Comparison of ENCODE assay signal across 15 cellular contexts in genomic region chr16:58885528-58886170, GRCh38.
A peak's percentile ranks its signal among the peaks of the same experiment; 100 is the strongest.
DNase-seq lines count a peak whose midpoint lies in the region; ATAC-seq and FAIRE-seq lines count a peak whose summit lies in the region.
"Had no signal": no experiment of that assay in that cellular context is flagged by ENCODE, and none has a peak within 500 bp of the region (broad histone marks: within the 10 kb centered on the region; RNA-seq: fewer than 3 reads in every experiment).

No MANE protein-coding gene starts in this region.

- peaks cover 0 to 7% of the 10 kb centered on the region in 2 donors for H3K9me3 Mint-ChIP-seq in stimulated activated naive CD8-positive, alpha-beta T cell treated with anti-CD3 and anti-CD28 coated beads, Interleukin-15, amount 100 ng/mL, for 72 hours
- H3K9me3 Mint-ChIP-seq: activated naive CD8-positive, alpha-beta T cell treated with anti-CD3 and anti-CD28 coated beads for 36 hours; GM23338 had no signal

- peak; percentile 67 for FAIRE-seq in GM18507 (lab: Jason Lieb, UNC)

- H3K4me3 Mint-ChIP-seq in stimulated activated naive CD8-positive, alpha-beta T cell treated with anti-CD3 and anti-CD28 coated beads, Interleukin-15, amount 100 ng/mL, for 72 hours, result no peak overlapping the region
- H3K4me3 Mint-ChIP-seq: activated CD8-positive, alpha-beta memory T cell treated with anti-CD3 and anti-CD28 coated beads, Interleukin-2, amount 10 ng/mL, durations not matched to agents 7 days and 5 days; activated naive CD8-positive, alpha-beta T cell treated with anti-CD3 and anti-CD28 coated beads for 36 hours; GM23338; naive B cell; stimulated activated naive CD8-positive, alpha-beta T cell treated with anti-CD3 and anti-CD28 coated beads, Interleukin-15, Interleukin-2, amounts not matched to agents 100 ng/mL and 50 ng/mL, for 24 hours had no signal

- DNase-seq in GM18507 (ENCODE audit: extremely low spot score, insufficient read length, low read depth) (no peak), NCI-H226 (peak; percentile 49), left colon (no peak)
- DNase-seq in activated CD8-positive, alpha-beta memory T cell treated with anti-CD3 and anti-CD28 coated beads for 24 hours, result no peak
- DNase-seq in stimulated activated naive CD8-positive, alpha-beta T cell treated with anti-CD3 and anti-CD28 coated beads, Interleukin-15, amount 100 ng/mL, for 72 hours, result no peak
- DNase-seq in NK-92 treated with Interleukin-12 subunit alpha and Interleukin-12 subunit beta, amount 100 ng/mL, for 24 hours (lab: John Stamatoyannopoulos, UW), result no peak
- DNase-seq: activated CD8-positive, alpha-beta memory T cell treated with anti-CD3 and anti-CD28 coated beads, Interleukin-2, amount 10 ng/mL, durations not matched to agents 7 days and 5 days; activated naive CD8-positive, alpha-beta T cell treated with anti-CD3 and anti-CD28 coated beads for 36 hours; DMS 273 treated with DMSO at 0.1 percent for 48 hours; kidney glomerular epithelial cell; naive B cell had no signal

- H3K4me1 Mint-ChIP-seq in stimulated activated naive CD8-positive, alpha-beta T cell treated with anti-CD3 and anti-CD28 coated beads, Interleukin-15, amount 100 ng/mL, for 72 hours, result peaks cover 6% of the 10 kb centered on the region
- H3K4me1 Mint-ChIP-seq: activated CD8-positive, alpha-beta memory T cell treated with anti-CD3 and anti-CD28 coated beads, Interleukin-2, amount 10 ng/mL, durations not matched to agents 7 days and 5 days; GM23338 had no signal

- intact Hi-C loops in left colon (cut with DNase I, micrococcal nuclease), result no loop called here

- H3K27me3 Mint-ChIP-seq in stimulated activated naive CD8-positive, alpha-beta T cell treated with anti-CD3 and anti-CD28 coated beads, Interleukin-15, amount 100 ng/mL, for 72 hours, result peaks cover 9% of the 10 kb centered on the region
- H3K27me3 Mint-ChIP-seq: activated CD8-positive, alpha-beta memory T cell treated with anti-CD3 and anti-CD28 coated beads, Interleukin-2, amount 10 ng/mL, durations not matched to agents 7 days and 5 days had no signal

- H3K27ac Mint-ChIP-seq in stimulated activated naive CD8-positive, alpha-beta T cell treated with anti-CD3 and anti-CD28 coated beads, Interleukin-15, amount 100 ng/mL, for 72 hours, result no peak overlapping the region
- H3K27ac Mint-ChIP-seq: activated CD8-positive, alpha-beta memory T cell treated with anti-CD3 and anti-CD28 coated beads, Interleukin-2, amount 10 ng/mL, durations not matched to agents 7 days and 5 days; activated naive CD8-positive, alpha-beta T cell treated with anti-CD3 and anti-CD28 coated beads for 36 hours; GM23338; naive B cell; stimulated activated naive CD8-positive, alpha-beta T cell treated with anti-CD3 and anti-CD28 coated beads, Interleukin-15, Interleukin-2, amounts not matched to agents 100 ng/mL and 50 ng/mL, for 24 hours had no signal

- ATAC-seq in GM21390 (IDR thresholded peaks at IDR 0.05; ENCODE audit: unreplicated experiment), result peak; percentile 41
- peak; percentile 55 for ATAC-seq in HG03039 (IDR thresholded peaks at IDR 0.05; ENCODE audit: unreplicated experiment)
- no peak for ATAC-seq in left colon
- ATAC-seq in stimulated activated naive CD8-positive, alpha-beta T cell treated with anti-CD3 and anti-CD28 coated beads, Interleukin-15, amount 100 ng/mL, for 72 hours, result no peak
- ATAC-seq: activated CD8-positive, alpha-beta memory T cell treated with anti-CD3 and anti-CD28 coated beads, Interleukin-2, amount 10 ng/mL, durations not matched to agents 7 days and 5 days; GM23338 had no signal

Comparison
In these comparisons a context has a peak if more than half of its experiments do, and no peak if none do; other contexts are left out.
1. ATAC-seq: peak in GM21390 (single experiment) and HG03039 (single experiment); none in left colon (single experiment) and stimulated activated naive CD8-positive, alpha-beta T cell treated with anti-CD3 and anti-CD28 coated beads, Interleukin-15, amount 100 ng/mL, for 72 hours (single experiment).